In genomic region chr22:42519544-42520237, GRCh38 we compare ENCODE assay signal across 1 cellular context.
A peak's percentile ranks its signal among the peaks of the same experiment; 100 is the strongest.
TF ChIP-seq lines count a peak whose summit lies in the region.

Gene RRP7A (minus strand): TSS chr22:42519796. CDS start chr22:42519786, 10 bp downstream.

TF ChIP-seq in HepG2, 621 proteins besides CTCF, POLR2A, EP300 and RAD21 (continued from another document and continues in another):
- no peak for TF ChIP-seq ZNF850 (CRISPR knock-in tag; conservative IDR thresholded peaks at IDR 0.05)
- peak; percentile 5 for TF ChIP-seq ASH2L (IDR thresholded peaks at IDR 0.05; ENCODE audit: insufficient read length, low read depth, low read length)
- peak; percentile 46; the same call in 1 of the 2 replicates for TF ChIP-seq HCFC1 (IDR thresholded peaks at IDR 0.05; ENCODE audit: low read depth, low read length)
- TF ChIP-seq SOX6 (IDR thresholded peaks at IDR 0.05), result no peak
- TF ChIP-seq SOX6 (CRISPR knock-in tag; IDR thresholded peaks at IDR 0.05), result peak; percentile 24; the same call in 1 of the 2 replicates
- no peak for TF ChIP-seq KAT2B (IDR thresholded peaks at IDR 0.05; ENCODE audit: borderline replicate concordance, low read depth, low read length)
- no peak for TF ChIP-seq HNRNPUL1 (IDR thresholded peaks at IDR 0.05; ENCODE audit: low read depth, low read length)
- TF ChIP-seq ZNF768 (CRISPR knock-in tag; IDR thresholded peaks at IDR 0.05), result peak; percentile 23; the same call in 1 of the 2 replicates
- TF ChIP-seq PTBP1 (IDR thresholded peaks at IDR 0.05; ENCODE audit: low read depth, low read length, poor library complexity, severe bottlenecking), result no peak
- TF ChIP-seq ZNF160 (CRISPR knock-in tag; IDR thresholded peaks at IDR 0.05), result 0 out of 2 replicates have a peak, but pooled peaks have one; percentile 16
- no peak for TF ChIP-seq AGO2 (optimal IDR thresholded peaks at IDR 0.05; ENCODE audit: low read depth, low read length)
- no peak for TF ChIP-seq ZSCAN29 (CRISPR knock-in tag; conservative IDR thresholded peaks at IDR 0.05)
- TF ChIP-seq NR2C2 (CRISPR knock-in tag; IDR thresholded peaks at IDR 0.05; ENCODE audit: borderline replicate concordance), result no peak
- TF ChIP-seq RBFOX2 (IDR thresholded peaks at IDR 0.05; ENCODE audit: low read depth, low read length), result peak; percentile 83
- no peak for TF ChIP-seq THYN1 (CRISPR knock-in tag; IDR thresholded peaks at IDR 0.05; ENCODE audit: borderline replicate concordance, low read depth)
- no peak for TF ChIP-seq ZNF841 (CRISPR knock-in tag; IDR thresholded peaks at IDR 0.05; ENCODE audit: borderline replicate concordance)
- TF ChIP-seq DR1 (CRISPR knock-in tag; IDR thresholded peaks at IDR 0.05), result no peak
- TF ChIP-seq SMAD1 (CRISPR knock-in tag; IDR thresholded peaks at IDR 0.05; ENCODE audit: borderline replicate concordance, low read depth), result 0 out of 2 replicates have a peak, but pooled peaks have one; percentile 35
- no peak; the same call in 1 of the 2 replicates for TF ChIP-seq HDAC1 (CRISPR knock-in tag; IDR thresholded peaks at IDR 0.05)
- no peak for TF ChIP-seq ZKSCAN8 (CRISPR knock-in tag; IDR thresholded peaks at IDR 0.05; ENCODE audit: borderline replicate concordance)
- TF ChIP-seq PCBP2 (optimal IDR thresholded peaks at IDR 0.05; ENCODE audit: low read depth, low read length, poor library complexity, severe bottlenecking), result no peak
- no peak for TF ChIP-seq ZNF30 (CRISPR knock-in tag; IDR thresholded peaks at IDR 0.05)
- TF ChIP-seq, protein P1, sequence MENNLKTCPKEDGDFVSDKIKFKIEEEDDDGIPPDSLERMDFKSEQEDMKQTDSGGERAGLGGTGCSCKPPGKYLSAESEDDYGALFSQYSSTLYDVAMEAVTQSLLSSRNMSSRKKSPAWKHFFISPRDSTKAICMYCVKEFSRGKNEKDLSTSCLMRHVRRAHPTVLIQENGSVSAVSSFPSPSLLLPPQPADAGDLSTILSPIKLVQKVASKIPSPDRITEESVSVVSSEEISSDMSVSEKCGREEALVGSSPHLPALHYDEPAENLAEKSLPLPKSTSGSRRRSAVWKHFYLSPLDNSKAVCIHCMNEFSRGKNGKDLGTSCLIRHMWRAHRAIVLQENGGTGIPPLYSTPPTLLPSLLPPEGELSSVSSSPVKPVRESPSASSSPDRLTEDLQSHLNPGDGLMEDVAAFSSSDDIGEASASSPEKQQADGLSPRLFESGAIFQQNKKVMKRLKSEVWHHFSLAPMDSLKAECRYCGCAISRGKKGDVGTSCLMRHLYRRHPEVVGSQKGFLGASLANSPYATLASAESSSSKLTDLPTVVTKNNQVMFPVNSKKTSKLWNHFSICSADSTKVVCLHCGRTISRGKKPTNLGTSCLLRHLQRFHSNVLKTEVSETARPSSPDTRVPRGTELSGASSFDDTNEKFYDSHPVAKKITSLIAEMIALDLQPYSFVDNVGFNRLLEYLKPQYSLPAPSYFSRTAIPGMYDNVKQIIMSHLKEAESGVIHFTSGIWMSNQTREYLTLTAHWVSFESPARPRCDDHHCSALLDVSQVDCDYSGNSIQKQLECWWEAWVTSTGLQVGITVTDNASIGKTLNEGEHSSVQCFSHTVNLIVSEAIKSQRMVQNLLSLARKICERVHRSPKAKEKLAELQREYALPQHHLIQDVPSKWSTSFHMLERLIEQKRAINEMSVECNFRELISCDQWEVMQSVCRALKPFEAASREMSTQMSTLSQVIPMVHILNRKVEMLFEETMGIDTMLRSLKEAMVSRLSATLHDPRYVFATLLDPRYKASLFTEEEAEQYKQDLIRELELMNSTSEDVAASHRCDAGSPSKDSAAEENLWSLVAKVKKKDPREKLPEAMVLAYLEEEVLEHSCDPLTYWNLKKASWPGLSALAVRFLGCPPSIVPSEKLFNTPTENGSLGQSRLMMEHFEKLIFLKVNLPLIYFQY (CRISPR knock-in tag; IDR thresholded peaks at IDR 0.05; ENCODE audit: borderline replicate concordance), result no peak
- no peak for TF ChIP-seq NFE2L2 (IDR thresholded peaks at IDR 0.05; ENCODE audit: low read length)
- no peak for TF ChIP-seq HMGXB3 (CRISPR knock-in tag; IDR thresholded peaks at IDR 0.05; ENCODE audit: borderline replicate concordance)
- no peak for TF ChIP-seq HOXA9 (CRISPR knock-in tag; IDR thresholded peaks at IDR 0.05; ENCODE audit: borderline replicate concordance)
- TF ChIP-seq GLI4 (CRISPR knock-in tag; IDR thresholded peaks at IDR 0.05; ENCODE audit: borderline replicate concordance), result no peak
- no peak for TF ChIP-seq TRIM24 (CRISPR knock-in tag; IDR thresholded peaks at IDR 0.05)
- no peak for TF ChIP-seq ZFX (CRISPR knock-in tag; IDR thresholded peaks at IDR 0.05; ENCODE audit: low read depth)
- TF ChIP-seq JARID2 (CRISPR knock-in tag; IDR thresholded peaks at IDR 0.05; ENCODE audit: insufficient replicate concordance), result no peak
- no peak for TF ChIP-seq RCOR2 (CRISPR knock-in tag; IDR thresholded peaks at IDR 0.05)
- no peak for TF ChIP-seq DNMT1 (CRISPR knock-in tag; IDR thresholded peaks at IDR 0.05)
- TF ChIP-seq ZNF574 (CRISPR knock-in tag; IDR thresholded peaks at IDR 0.05), result peak; percentile 94
- peak; percentile 66 for TF ChIP-seq ARID4A (CRISPR knock-in tag; IDR thresholded peaks at IDR 0.05; ENCODE audit: borderline replicate concordance)
- no peak for TF ChIP-seq HHEX (CRISPR knock-in tag; IDR thresholded peaks at IDR 0.05)
- TF ChIP-seq, protein P2, sequence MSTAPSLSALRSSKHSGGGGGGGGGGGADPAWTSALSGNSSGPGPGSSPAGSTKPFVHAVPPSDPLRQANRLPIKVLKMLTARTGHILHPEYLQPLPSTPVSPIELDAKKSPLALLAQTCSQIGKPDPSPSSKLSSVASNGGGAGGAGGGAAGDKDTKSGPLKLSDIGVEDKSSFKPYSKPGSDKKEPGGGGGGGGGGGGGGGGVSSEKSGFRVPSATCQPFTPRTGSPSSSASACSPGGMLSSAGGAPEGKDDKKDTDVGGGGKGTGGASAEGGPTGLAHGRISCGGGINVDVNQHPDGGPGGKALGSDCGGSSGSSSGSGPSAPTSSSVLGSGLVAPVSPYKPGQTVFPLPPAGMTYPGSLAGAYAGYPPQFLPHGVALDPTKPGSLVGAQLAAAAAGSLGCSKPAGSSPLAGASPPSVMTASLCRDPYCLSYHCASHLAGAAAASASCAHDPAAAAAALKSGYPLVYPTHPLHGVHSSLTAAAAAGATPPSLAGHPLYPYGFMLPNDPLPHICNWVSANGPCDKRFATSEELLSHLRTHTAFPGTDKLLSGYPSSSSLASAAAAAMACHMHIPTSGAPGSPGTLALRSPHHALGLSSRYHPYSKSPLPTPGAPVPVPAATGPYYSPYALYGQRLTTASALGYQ (CRISPR knock-in tag; IDR thresholded peaks at IDR 0.05), result no peak
- no peak for TF ChIP-seq MAFF (IDR thresholded peaks at IDR 0.05; ENCODE audit: low read depth, low read length)
- TF ChIP-seq SP2 (CRISPR knock-in tag; IDR thresholded peaks at IDR 0.05), result peak; percentile 12; the same call in 1 of the 2 replicates
- TF ChIP-seq REL (CRISPR knock-in tag; conservative IDR thresholded peaks at IDR 0.05), result 0 out of 2 replicates have a peak, but pooled peaks have one; percentile 45
- no peak for TF ChIP-seq MTA1 (CRISPR knock-in tag; IDR thresholded peaks at IDR 0.05; ENCODE audit: borderline replicate concordance)
- TF ChIP-seq KMT2A (CRISPR knock-in tag; IDR thresholded peaks at IDR 0.05), result peak; percentile 41; the same call in 1 of the 2 replicates
- TF ChIP-seq ZNF33B (CRISPR knock-in tag; IDR thresholded peaks at IDR 0.05), result no peak
- TF ChIP-seq SOX5 (CRISPR knock-in tag; IDR thresholded peaks at IDR 0.05; ENCODE audit: borderline replicate concordance), result peak; percentile 11; the same call in 1 of the 2 replicates
- no peak for TF ChIP-seq SRSF1 (optimal IDR thresholded peaks at IDR 0.05; ENCODE audit: low read depth, low read length)
- TF ChIP-seq ZBTB21 (CRISPR knock-in tag; IDR thresholded peaks at IDR 0.05), result no peak
- TF ChIP-seq, protein P3, sequence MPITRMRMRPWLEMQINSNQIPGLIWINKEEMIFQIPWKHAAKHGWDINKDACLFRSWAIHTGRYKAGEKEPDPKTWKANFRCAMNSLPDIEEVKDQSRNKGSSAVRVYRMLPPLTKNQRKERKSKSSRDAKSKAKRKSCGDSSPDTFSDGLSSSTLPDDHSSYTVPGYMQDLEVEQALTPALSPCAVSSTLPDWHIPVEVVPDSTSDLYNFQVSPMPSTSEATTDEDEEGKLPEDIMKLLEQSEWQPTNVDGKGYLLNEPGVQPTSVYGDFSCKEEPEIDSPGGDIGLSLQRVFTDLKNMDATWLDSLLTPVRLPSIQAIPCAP (CRISPR knock-in tag; IDR thresholded peaks at IDR 0.05; ENCODE audit: low read depth), result no peak
- TF ChIP-seq GTF3A (CRISPR knock-in tag; conservative IDR thresholded peaks at IDR 0.05), result no peak
- no peak for TF ChIP-seq ZNF549 (CRISPR knock-in tag; IDR thresholded peaks at IDR 0.05)
- no peak for TF ChIP-seq ZNF382 (CRISPR knock-in tag; IDR thresholded peaks at IDR 0.05; ENCODE audit: borderline replicate concordance)
- no peak for TF ChIP-seq TEAD3 (CRISPR knock-in tag; optimal IDR thresholded peaks at IDR 0.05; ENCODE audit: borderline replicate concordance)
- no peak for TF ChIP-seq TBL1XR1 (IDR thresholded peaks at IDR 0.05; ENCODE audit: borderline replicate concordance, low read length, partially characterized antibody)
- TF ChIP-seq EEA1 (CRISPR knock-in tag; IDR thresholded peaks at IDR 0.05; ENCODE audit: borderline replicate concordance), result peak; percentile 81; the same call in 1 of the 2 replicates
